Comparison of ENCODE assay signal across 8 cellular contexts in the genomic region with DNA sequence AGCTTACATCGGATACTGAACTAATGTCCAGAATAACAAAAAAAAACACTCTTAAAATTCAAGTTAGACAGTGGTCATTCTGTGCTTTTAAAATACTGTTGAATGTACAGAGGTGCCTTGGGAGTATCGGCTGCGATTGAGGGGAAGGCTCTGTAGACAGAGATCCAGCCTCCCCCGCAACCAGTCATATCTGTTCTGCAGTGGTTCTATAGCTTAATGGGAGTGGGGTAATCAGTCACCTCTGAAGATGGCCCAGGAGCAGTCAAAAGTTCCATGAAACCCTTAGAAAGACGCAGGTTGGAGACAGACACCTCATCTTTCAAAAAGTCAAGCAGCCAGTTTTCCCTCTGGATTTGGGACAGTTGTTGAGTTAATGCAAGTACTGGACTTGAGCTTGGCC.
"Had no signal": no experiment of that assay in that cellular context is flagged by ENCODE, and none has a peak within 500 bp of the region (broad histone marks: within the 10 kb centered on the region; RNA-seq: fewer than 3 reads in every experiment).

No MANE protein-coding gene starts in this region.

- ATAC-seq: HCT116 had no signal

- H3K4me3 Mint-ChIP-seq: HFFc6 had no signal

- H3K4me3 ChIP-seq: HAP-1 had no signal

- H3K9me3 ChIP-seq: HAP-1 had no signal

- FAIRE-seq: HTR-8/SVneo had no signal

- H3K36me3 ChIP-seq: HAP-1 had no signal

- H3K27ac Mint-ChIP-seq: HFFc6 had no signal

- H3K4me1 ChIP-seq: HAP-1 had no signal

- DNase-seq: GOT3, H7, HFFc6, IMR-90, KBM-7 had no signal
